ENCODE assay signal across 12 cellular contexts in the genomic region with DNA sequence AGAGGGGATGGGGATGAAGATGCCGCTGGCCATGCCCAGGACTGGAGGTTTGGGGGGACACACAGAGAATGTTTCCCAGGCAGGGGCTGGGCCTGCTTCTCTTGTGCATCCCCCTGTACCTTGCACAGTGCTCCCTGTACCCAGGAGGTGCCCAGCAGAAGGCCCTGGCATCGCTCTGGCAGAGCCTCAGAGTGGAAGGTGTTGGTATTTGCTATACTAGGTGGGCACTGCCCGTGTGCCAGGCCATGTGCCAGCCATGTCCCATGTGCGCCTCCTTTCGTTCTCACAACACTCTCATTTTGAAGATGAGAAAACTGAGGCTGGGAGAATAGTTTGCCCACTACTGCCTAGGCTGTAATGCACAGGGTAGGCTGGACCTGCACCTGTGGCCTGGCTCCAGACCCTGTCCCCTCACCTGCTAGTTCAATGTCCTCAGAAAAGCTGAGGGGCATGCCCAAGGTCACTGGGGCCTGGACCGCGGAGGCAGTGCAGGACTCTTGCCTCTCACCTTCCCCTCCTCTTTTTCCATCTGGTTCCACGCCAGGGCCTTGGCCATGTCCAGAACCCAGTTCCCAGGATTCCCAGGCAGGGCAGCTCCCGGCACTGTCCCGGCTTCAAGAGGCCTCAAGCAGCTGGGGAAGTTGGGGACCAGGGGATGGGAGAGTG.
DNase-seq lines count a peak whose midpoint lies in the region; ATAC-seq, FAIRE-seq and TF ChIP-seq lines count a peak whose summit lies in the region.
"Had no signal": no experiment of that assay in that cellular context is flagged by ENCODE, and none has a peak within 500 bp of the region (broad histone marks: within the 10 kb centered on the region; RNA-seq: fewer than 3 reads in every experiment).

No MANE protein-coding gene starts in this region.

- no peaks in the 10 kb centered on the region for H3K36me3 ChIP-seq in Loucy (ENCODE audit: insufficient read depth, low read length)
- H3K36me3 ChIP-seq in H1 (ENCODE audit: control insufficient read depth in 2 of 4, insufficient read depth in 4 of 4, low read length in 3 of 4) = no peaks in the 10 kb centered on the region
- H3K36me3 ChIP-seq in parathyroid adenoma (ENCODE audit: control insufficient read depth, insufficient read depth, low read length) = no peaks in the 10 kb centered on the region
- H3K36me3 ChIP-seq: colonic mucosa, sigmoid colon, uterus had no signal

- H3K79me2 ChIP-seq in Loucy (ENCODE audit: insufficient read depth, low read length) (no peaks in the 10 kb centered on the region), H1 (ENCODE audit: control insufficient read depth in 1 of 2, insufficient read depth in 2 of 2, low read length in 2 of 2) (no peaks in the 10 kb centered on the region), parathyroid adenoma (no peaks in the 10 kb centered on the region)

- H3K4me2 ChIP-seq in Loucy (ENCODE audit: low read depth, low read length, poor library complexity, severe bottlenecking) (peak overlapping the region; percentile 32), H1 (ENCODE audit: insufficient read depth in 1 of 2, low read depth in 2 of 2, low read length in 2 of 2) (no peak overlapping the region), parathyroid adenoma (ENCODE audit: low read length) (no peak overlapping the region)

- no peak overlapping the region for H3K4ac ChIP-seq in H1 (replicated peaks; ENCODE audit: insufficient read length, low read depth, low read length)

- H3K9ac ChIP-seq in Loucy (ENCODE audit: low read depth, low read length, poor library complexity, severe bottlenecking) (no peak overlapping the region), H1 (replicated peaks in 1 of 4; ENCODE audit: extremely low read depth in 1 of 4, low read depth in 3 of 4, low read length in 3 of 4) (no peak overlapping the region), parathyroid adenoma (no peak overlapping the region)

- no peak overlapping the region for H3K56ac ChIP-seq in H1 (replicated peaks; ENCODE audit: insufficient read length, low read depth, low read length)

- H3K27ac ChIP-seq in H1 (ENCODE audit: low read depth, low read length) = no peak overlapping the region
- H3K27ac ChIP-seq in parathyroid adenoma = no peak overlapping the region
- H3K27ac ChIP-seq: colonic mucosa, sigmoid colon, uterus had no signal

- TF ChIP-seq POLR2A in H1 (IDR thresholded peaks at IDR 0.05; ENCODE audit: control extremely low read depth in 1 of 2, low read depth in 2 of 2, low read length in 2 of 2) = no peak

- H3K9me3 ChIP-seq in Loucy (ENCODE audit: insufficient read depth, low read depth, low read length) (no peaks in the 10 kb centered on the region), H1 (ENCODE audit: insufficient read depth in 2 of 2, low read depth in 1 of 2, low read length in 1 of 2) (no peaks in the 10 kb centered on the region), parathyroid adenoma (ENCODE audit: control insufficient read depth, low read length) (no peaks in the 10 kb centered on the region)
- H3K9me3 ChIP-seq: colonic mucosa, sigmoid colon, uterus had no signal

- CTCF ChIA-PET in H1 (lab: Charles Lee; ENCODE audit: partially characterized antibody) = interaction anchor here (0.6 to 10.6 kb wide), 35 partner anchors 8 to 510 kb away, joined by 3 to 246 read pairs (median 5); a partner anchor contains a TSS

- H3K27me3 ChIP-seq in Loucy (ENCODE audit: insufficient read depth, low read length, poor library complexity, severe bottlenecking) (no peaks in the 10 kb centered on the region), H1 (replicated peaks in 1 of 4; ENCODE audit: control insufficient read depth in 3 of 4, extremely low read depth in 1 of 4, insufficient read depth in 3 of 4, low read length in 3 of 4) (peaks cover 0 to 6% (median 1%) of the 10 kb centered on the region in 4 experiments; a peak in 3 of 7 replicates), parathyroid adenoma (ENCODE audit: control insufficient read depth, insufficient read depth, low read length) (no peaks in the 10 kb centered on the region)
- H3K27me3 ChIP-seq: colonic mucosa, uterus had no signal

- H3K9me2 ChIP-seq in Loucy (replicated peaks; ENCODE audit: low read depth, low read length) = no peaks in the 10 kb centered on the region

- H3K4me3 ChIP-seq in Loucy (ENCODE audit: low read length, poor library complexity, severe bottlenecking) (no peak overlapping the region), H1 (ENCODE audit: extremely low read depth in 1 of 4, insufficient read depth in 2 of 4, low read depth in 3 of 4, low read length in 4 of 4) (no peak overlapping the region), parathyroid adenoma (ENCODE audit: low read depth, low read length) (no peak overlapping the region)
- H3K4me3 ChIP-seq: colonic mucosa, sigmoid colon, uterus had no signal

- peaks cover 5% of the 10 kb centered on the region for H3K4me1 Mint-ChIP-seq in osteocyte (ENCODE audit: unreplicated experiment)

- no peak for TF ChIP-seq RAD21 in H1 (IDR thresholded peaks at IDR 0.05 in 1 of 2, conservative IDR thresholded peaks at IDR 0.05 in 1 of 2; ENCODE audit: low read depth in 2 of 2, low read length in 2 of 2)

- no peak overlapping the region for H4K5ac ChIP-seq in H1 (ENCODE audit: insufficient read length, low read depth, low read length)

- no peak for DNase-seq in H1 (ENCODE audit: low read depth in 1 of 2, low spot score in 2 of 2)
- no peak for DNase-seq in osteocyte (ENCODE audit: extremely low spot score, unreplicated experiment)
- no peak for DNase-seq in GOT3 (lab: John Stamatoyannopoulos, UW)

- no peaks in the 10 kb centered on the region for H3K9me3 Mint-ChIP-seq in osteocyte (ENCODE audit: unreplicated experiment)
- H3K9me3 Mint-ChIP-seq: activated naive CD4-positive, alpha-beta T cell treated with anti-CD3 and anti-CD28 coated beads, Interleukin-2, amount 10 ng/mL, durations not matched to agents 7 days and 5 days had no signal

- H3K23me2 ChIP-seq in H1 (ENCODE audit: low read depth, low read length) = no peaks in the 10 kb centered on the region

- no peaks in the 10 kb centered on the region for H3K36me3 Mint-ChIP-seq in osteocyte (ENCODE audit: unreplicated experiment)
- H3K36me3 Mint-ChIP-seq: activated naive CD4-positive, alpha-beta T cell treated with anti-CD3 and anti-CD28 coated beads, Interleukin-2, amount 10 ng/mL, durations not matched to agents 7 days and 5 days had no signal

- no peak overlapping the region for H4K8ac ChIP-seq in H1 (ENCODE audit: extremely low read depth, insufficient read depth, low read length)

- H2AK5ac ChIP-seq in H1 (ENCODE audit: low read depth, low read length) = no peak overlapping the region

- no peak overlapping the region for H3K23ac ChIP-seq in H1 (ENCODE audit: insufficient read length)

- no peak overlapping the region for H2BK15ac ChIP-seq in H1 (ENCODE audit: low read length)

- H3K27me3 Mint-ChIP-seq in osteocyte (ENCODE audit: unreplicated experiment) = peaks cover 65% of the 10 kb centered on the region

- POLR2A ChIA-PET in H1 (lab: Charles Lee; ENCODE audit: partially characterized antibody) = no interaction called here

- 57% methylated on average over 8 of the region's 10 CpGs; no CpG with 5 or more reads in 1 of the 2 experiments for WGBS in H1 (ENCODE audit: extremely low coverage in 1 of 2, insufficient coverage in 1 of 2, insufficient read length in 1 of 2, insufficient replicate concordance in 2 of 2, low coverage in 1 of 2, low lambda C conversion rate in 2 of 2, missing lambda C conversion rate in 1 of 2), 2 experiments

- H3K79me1 ChIP-seq in H1 (ENCODE audit: low read depth, low read length) = no peaks in the 10 kb centered on the region

- H3K14ac ChIP-seq in H1 (ENCODE audit: insufficient read length) = no peak overlapping the region

- no peak overlapping the region for H3K4me3 Mint-ChIP-seq in osteocyte (ENCODE audit: unreplicated experiment)
- H3K4me3 Mint-ChIP-seq: activated naive CD4-positive, alpha-beta T cell treated with anti-CD3 and anti-CD28 coated beads, Interleukin-2, amount 10 ng/mL, durations not matched to agents 7 days and 5 days had no signal

- TF ChIP-seq CTCF in Loucy (conservative IDR thresholded peaks at IDR 0.05; ENCODE audit: low read length) (no peak), H1 (IDR thresholded peaks at IDR 0.05; ENCODE audit: control extremely low read depth in 1 of 3, insufficient read depth in 1 of 3, low read depth in 1 of 3, low read length in 3 of 3) (no peak), parathyroid adenoma (IDR thresholded peaks at IDR 0.05) (no peak), osteocyte (IDR thresholded peaks at IDR 0.05) (no peak)

- no peak overlapping the region for H3K18ac ChIP-seq in H1 (ENCODE audit: extremely low read depth, low read length)

- no peak overlapping the region for H4K91ac ChIP-seq in H1 (replicated peaks; ENCODE audit: insufficient read length, low read length)

- no peaks in the 10 kb centered on the region for H3K4me1 ChIP-seq in Loucy (ENCODE audit: insufficient read depth, low read length, poor library complexity, severe bottlenecking)
- H3K4me1 ChIP-seq in H1 (replicated peaks in 1 of 4; ENCODE audit: control insufficient read depth in 3 of 4, insufficient read depth in 4 of 4, low read length in 3 of 4) = peaks cover 0 to 6% (median 1%) of the 10 kb centered on the region in 4 experiments; a peak in 2 of 7 replicates
- H3K4me1 ChIP-seq in parathyroid adenoma = no peaks in the 10 kb centered on the region
- H3K4me1 ChIP-seq: colonic mucosa, uterus had no signal

- no peak overlapping the region for H2BK12ac ChIP-seq in H1 (ENCODE audit: low read depth, low read length)

- H3K27ac Mint-ChIP-seq in osteocyte (ENCODE audit: unreplicated experiment) = no peak overlapping the region
- H3K27ac Mint-ChIP-seq: activated naive CD4-positive, alpha-beta T cell treated with anti-CD3 and anti-CD28 coated beads, Interleukin-2, amount 10 ng/mL, durations not matched to agents 7 days and 5 days had no signal

- H4K20me1 ChIP-seq in Loucy (ENCODE audit: insufficient read depth, low read length, poor library complexity, severe bottlenecking) (no peaks in the 10 kb centered on the region), H1 (replicated peaks in 1 of 2; ENCODE audit: control insufficient read depth in 1 of 2, insufficient read depth in 2 of 2, low read length in 2 of 2) (no peaks in the 10 kb centered on the region)

- no peak overlapping the region for H2BK120ac ChIP-seq in H1 (replicated peaks; ENCODE audit: low read depth, low read length)

- H2BK20ac ChIP-seq in H1 (ENCODE audit: low read length) = 0 out of 2 replicates have a peak overlapping the region, but pooled peaks have one; percentile 48

- H3F3A ChIP-seq in Loucy (ENCODE audit: low read depth) = no peaks in the 10 kb centered on the region

- TF ChIP-seq EP300 in H1 (IDR thresholded peaks at IDR 0.05; ENCODE audit: borderline replicate concordance in 1 of 2, low read depth in 2 of 2, low read length in 2 of 2) = no peak

- ATAC-seq in GM18498 (IDR thresholded peaks at IDR 0.05; ENCODE audit: unreplicated experiment) (peak; percentile 10), HG02970 (IDR thresholded peaks at IDR 0.05; ENCODE audit: low FRiP score, unreplicated experiment) (no peak), GM18868 (IDR thresholded peaks at IDR 0.05; ENCODE audit: unreplicated experiment) (no peak)

- no peak overlapping the region for H2BK5ac ChIP-seq in H1 (ENCODE audit: low read depth, low read length)

- FAIRE-seq in H1 (lab: Jason Lieb, UNC) = no peak

- peak overlapping the region; percentile 66; the same call in 1 of the 2 replicates for H2AFZ ChIP-seq in Loucy (ENCODE audit: low read length)
- no peak overlapping the region for H2AFZ ChIP-seq in H1 (ENCODE audit: low read length)
- peak overlapping the region; percentile 54 for H2AFZ ChIP-seq in parathyroid adenoma
